17 cellular contexts compared by ENCODE assay signal in the genomic region with DNA sequence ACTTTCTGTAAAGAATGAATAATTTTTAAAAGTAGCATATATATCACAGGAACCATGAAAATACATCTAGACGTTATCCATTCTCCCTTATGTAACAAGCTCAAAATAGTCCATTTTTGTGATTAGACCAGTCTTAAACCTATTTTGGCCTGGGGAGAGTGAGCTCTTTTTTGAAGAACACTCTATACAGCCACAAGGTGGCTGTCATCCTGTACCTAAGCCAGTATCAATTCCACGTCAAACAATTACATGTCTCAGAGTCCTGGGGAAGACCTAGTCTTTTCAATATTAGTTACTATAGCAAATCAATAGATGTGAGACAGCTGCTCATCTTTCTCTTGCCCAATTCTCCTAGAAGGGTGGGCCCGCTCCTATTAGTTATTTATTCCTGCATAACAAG. TPM values are rescaled to one million over a fixed set of nuclear protein-coding genes. Genes with fewer than 3 reads are reported as not detected.
A peak's percentile ranks its signal among the peaks of the same experiment; 100 is the strongest.
DNase-seq lines count a peak whose midpoint lies in the region; ATAC-seq and TF ChIP-seq lines count a peak whose summit lies in the region.
"Had no signal": no experiment of that assay in that cellular context is flagged by ENCODE, and none has a peak within 500 bp of the region (broad histone marks: within the 10 kb centered on the region; RNA-seq: fewer than 3 reads in every experiment).

No MANE protein-coding gene starts in this region.

- no peak overlapping the region for H3K27ac ChIP-seq in OCI-LY3 (ENCODE audit: low read length)
- no peak overlapping the region for H3K27ac ChIP-seq in foreskin keratinocyte
- H3K27ac ChIP-seq: 22Rv1, breast epithelium, gastrocnemius medialis, upper lobe of right lung had no signal

- no peak overlapping the region for H3K9ac ChIP-seq in OCI-LY3 (ENCODE audit: low read length)

- no peak overlapping the region for H3K4me3 ChIP-seq in OCI-LY3 (ENCODE audit: low read length)
- H3K4me3 ChIP-seq: breast epithelium, gastrocnemius medialis, upper lobe of right lung had no signal

- H3K4me1 ChIP-seq in OCI-LY3 (ENCODE audit: low read length) (no peaks in the 10 kb centered on the region), foreskin keratinocyte (no peaks in the 10 kb centered on the region)
- H3K4me1 ChIP-seq: breast epithelium, gastrocnemius medialis, upper lobe of right lung had no signal

- no peaks in the 10 kb centered on the region for H3K9me3 ChIP-seq in OCI-LY3 (ENCODE audit: insufficient read depth, low read length)
- H3K9me3 ChIP-seq: breast epithelium, gastrocnemius medialis, upper lobe of right lung had no signal

- no peak overlapping the region for H3K4me2 ChIP-seq in OCI-LY3 (ENCODE audit: low read length)

- no peaks in the 10 kb centered on the region for H4K20me1 ChIP-seq in OCI-LY3 (ENCODE audit: insufficient read depth, low read length)

- H3K27me3 ChIP-seq in OCI-LY3 (ENCODE audit: low read depth, low read length), result peaks cover 3% of the 10 kb centered on the region; the same call in 1 of the 2 replicates
- H3K27me3 ChIP-seq in foreskin keratinocyte, result no peaks in the 10 kb centered on the region
- H3K27me3 ChIP-seq: breast epithelium, gastrocnemius medialis had no signal

- no peak overlapping the region for H2AFZ ChIP-seq in OCI-LY3 (ENCODE audit: low read depth, low read length)

- peak; percentile 28 for TF ChIP-seq CTCF in OCI-LY3 (IDR thresholded peaks at IDR 0.05; ENCODE audit: low read depth, low read length)
- peak; percentile 31 for TF ChIP-seq CTCF in foreskin keratinocyte (conservative IDR thresholded peaks at IDR 0.05)

- ATAC-seq in GM21529 (IDR thresholded peaks at IDR 0.05; ENCODE audit: unreplicated experiment) (peak; percentile 53), foreskin keratinocyte (peak; percentile 26)
- ATAC-seq: CD8-positive, alpha-beta T cell; effector memory CD8-positive, alpha-beta T cell; gastrocnemius medialis; stimulated activated effector memory CD8-positive, alpha-beta T cell treated with anti-CD3 and anti-CD28 coated beads, Interleukin-12 subunit alpha, Interleukin-12 subunit beta, amount 100 ng/mL, for 72 hours; upper lobe of right lung had no signal

- no peaks in the 10 kb centered on the region for H3K36me3 ChIP-seq in OCI-LY3 (replicated peaks; ENCODE audit: low read depth, low read length)
- H3K36me3 ChIP-seq: breast epithelium, gastrocnemius medialis, upper lobe of right lung had no signal

- H3K79me2 ChIP-seq in OCI-LY3 (ENCODE audit: low read length), result no peaks in the 10 kb centered on the region

- peak; percentile 9 for DNase-seq in DMS 273 (lab: John Stamatoyannopoulos, UW; ENCODE audit: unreplicated experiment)
- DNase-seq in DMS 273 treated with DMSO at 0.1 percent for 48 hours (lab: John Stamatoyannopoulos, UW), result no peak
- no peak for DNase-seq in foreskin keratinocyte
- DNase-seq in NCI-H1694 treated with DMSO at 0.1 percent for 48 hours (lab: John Stamatoyannopoulos, UW), result no peak
- DNase-seq in iPS-NIHi7 (ENCODE audit: extremely low spot score), result no peak
- no peak for DNase-seq in central memory CD4-positive, alpha-beta T cell
- DNase-seq: CD8-positive, alpha-beta T cell; effector memory CD8-positive, alpha-beta T cell; gastrocnemius medialis; NCI-H2171 treated with DMSO at 0.1 percent for 48 hours; T-helper 1 cell; upper lobe of right lung had no signal

RNA-seq across cellular contexts. Expression of a gene that starts 28.4 kb away (rescaled TPM):
- 23.6 and 24.9 TPM in 2 replicates for total RNA-seq in foreskin keratinocyte
- 9.7 and 12.2 TPM in 2 replicates for polyA plus RNA-seq in foreskin keratinocyte

RNA-seq across cellular contexts. Expression of a gene that starts 48.1 kb away (rescaled TPM):
- total RNA-seq in foreskin keratinocyte, result 15.0 and 18.8 TPM in 2 replicates
- 9.8 and 10.5 TPM in 2 replicates for polyA plus RNA-seq in foreskin keratinocyte
